ENCODE assay signal across 16 cellular contexts in the genomic region with DNA sequence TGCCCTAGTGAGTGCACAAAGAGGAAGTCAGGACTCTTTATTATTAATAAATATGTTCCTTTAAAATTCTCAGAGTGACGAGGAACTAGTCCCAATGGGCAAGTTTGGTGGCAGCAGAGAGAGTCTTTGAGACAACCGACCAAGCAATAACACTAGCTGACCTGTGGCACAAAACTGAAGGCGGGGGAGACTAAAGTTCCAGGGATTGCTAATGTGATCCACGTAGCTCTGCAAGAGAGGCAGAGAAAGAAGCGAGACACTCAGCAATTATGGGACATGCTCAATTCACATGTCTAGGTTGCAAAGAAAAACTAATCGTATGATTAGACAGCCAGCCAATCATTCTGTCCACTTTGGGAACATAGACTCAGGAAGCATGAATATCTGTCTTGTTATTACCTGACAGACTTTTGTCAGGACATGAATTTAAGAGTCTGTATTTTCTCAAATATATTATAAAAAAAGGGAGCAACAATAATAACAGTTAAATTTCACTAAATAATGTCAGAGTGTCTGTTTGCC.
"Had no signal": no experiment of that assay in that cellular context is flagged by ENCODE, and none has a peak within 500 bp of the region (broad histone marks: within the 10 kb centered on the region; RNA-seq: fewer than 3 reads in every experiment).

No MANE protein-coding gene starts in this region.

- ATAC-seq: stimulated activated naive CD8-positive, alpha-beta T cell treated with anti-CD3 and anti-CD28 coated beads, Interleukin-15, Interleukin-2, amounts not matched to agents 100 U/mL and 50 U/mL, for 24 hours had no signal

- H3K4me3 ChIP-seq: colonic mucosa, esophagus squamous epithelium, right atrium auricular region, testis, transverse colon had no signal

- H3K4me1 ChIP-seq: colonic mucosa, testis had no signal

- DNase-seq: activated CD4-positive, alpha-beta memory T cell treated with anti-CD3 and anti-CD28 coated beads, Interleukin-2, amount 10 ng/mL, durations not matched to agents 7 days and 5 days; activated CD4-positive, alpha-beta T cell treated with anti-CD3 and anti-CD28 coated beads for 1 hour; activated CD4-positive, alpha-beta T cell treated with anti-CD3 and anti-CD28 coated beads, Interleukin-2, amount 10 ng/mL, durations not matched to agents 7 days and 5 days; activated naive CD4-positive, alpha-beta T cell; colonic mucosa; effector CD8-positive, alpha-beta T cell; esophagus squamous epithelium; foreskin melanocyte; islet precursor cell; stimulated activated CD4-positive, alpha-beta T cell treated with anti-CD3 and anti-CD28 coated beads, Interleukin-2, amount 100 ng/mL, for 48 hours; T-helper 9 cell; testis; transverse colon had no signal

- H3K27ac ChIP-seq: colonic mucosa, epithelial cell of prostate, esophagus squamous epithelium, right atrium auricular region, testis had no signal

- H3K9me3 ChIP-seq: colonic mucosa, esophagus squamous epithelium, right atrium auricular region, testis, transverse colon had no signal

- H3K36me3 ChIP-seq: colonic mucosa, esophagus squamous epithelium, right atrium auricular region, transverse colon had no signal

- H3K27me3 ChIP-seq: colonic mucosa, right atrium auricular region, testis, transverse colon had no signal
